Comparison of ENCODE assay signal across 1 cellular context in the genomic region with DNA sequence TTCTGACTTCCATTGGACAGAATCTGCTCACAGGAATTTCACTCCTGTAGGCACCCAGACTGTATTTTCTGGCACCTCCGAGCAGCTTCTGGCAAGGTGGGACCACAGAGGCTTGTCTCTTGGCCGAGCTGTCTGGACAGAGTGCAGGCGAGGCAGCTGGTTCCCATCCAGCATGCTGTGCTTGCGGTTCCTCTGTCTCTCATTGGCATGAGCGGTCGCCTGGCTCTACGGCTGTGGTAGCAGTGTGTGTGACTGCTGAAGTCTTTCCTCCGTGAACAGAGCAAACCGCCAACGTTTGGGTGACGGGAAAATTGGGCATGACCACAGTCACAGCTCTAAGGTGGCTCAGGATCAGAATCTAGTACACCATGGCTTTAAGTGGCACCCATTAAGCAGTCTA.
TF ChIP-seq lines count a peak whose summit lies in the region.

No MANE protein-coding gene starts in this region.

TF ChIP-seq in K562, 482 proteins besides CTCF, POLR2A, EP300 and RAD21 (continued from another document):
- TF ChIP-seq RERE (CRISPR knock-in tag; IDR thresholded peaks at IDR 0.05; ENCODE audit: borderline replicate concordance), result no peak
- TF ChIP-seq TARDBP (IDR thresholded peaks at IDR 0.05), result no peak
